In genomic region chr3:58324675-58325390, GRCh38 we compare ENCODE assay signal across 12 cellular contexts. TPM values are rescaled to one million over a fixed set of nuclear protein-coding genes. Genes with fewer than 3 reads are reported as not detected.
DNase-seq lines count a peak whose midpoint lies in the region; ATAC-seq, FAIRE-seq and TF ChIP-seq lines count a peak whose summit lies in the region.
"Had no signal": no experiment of that assay in that cellular context is flagged by ENCODE, and none has a peak within 500 bp of the region (broad histone marks: within the 10 kb centered on the region; RNA-seq: fewer than 3 reads in every experiment).

No MANE protein-coding gene starts in this region.

- no peaks in the 10 kb centered on the region for H3K9me3 Mint-ChIP-seq in T-helper 2 cell treated with Interferon-gamma antibody and Interleukin-4, amounts not matched to agents 5 μg/mL and 100 μg/mL, for 36 hours
- H3K9me3 Mint-ChIP-seq in T-cell: no peaks in the 10 kb centered on the region

- H3K27me3 ChIP-seq in foreskin keratinocyte (no peaks in the 10 kb centered on the region), small intestine (ENCODE audit: control insufficient read depth in 2 of 2, insufficient read depth in 2 of 2, low read length in 2 of 2) (no peaks in the 10 kb centered on the region)

- DNase-seq in T-helper 2 cell treated with Interferon-gamma antibody and Interleukin-4, amounts not matched to agents 5 μg/mL and 100 μg/mL, for 36 hours (ENCODE audit: low spot score): no peak
- DNase-seq in T-helper 2 cell (no peak), T-cell (no peak), foreskin keratinocyte (peak in 1 of 2 donors; percentile 60), small intestine (no peak), sciatic nerve (ENCODE audit: low spot score) (no peak), NCI-H187 (lab: John Stamatoyannopoulos, UW) (no peak)
- DNase-seq: activated CD4-positive, CD25-positive, alpha-beta regulatory T cell; KG1 had no signal

- no peak for ATAC-seq in T-cell (replicated peaks in 1 of 4)
- peak; percentile 52 for ATAC-seq in foreskin keratinocyte
- no peak for ATAC-seq in sciatic nerve
- no peak for ATAC-seq in HG03159 (IDR thresholded peaks at IDR 0.05; ENCODE audit: unreplicated experiment)

- peaks cover 27% of the 10 kb centered on the region for H3K4me1 Mint-ChIP-seq in T-helper 2 cell treated with Interferon-gamma antibody and Interleukin-4, amounts not matched to agents 5 μg/mL and 100 μg/mL, for 36 hours (ENCODE audit: low read depth)
- H3K4me1 Mint-ChIP-seq in T-cell: peaks cover 19 to 31% (median 26%) of the 10 kb centered on the region in 3 donors

- CTCF ChIA-PET in T-cell (lab: Charles Lee): interaction anchor here (1.0 to 1.2 kb wide), 5 partner anchors 17 to 167 kb away, joined by 3 to 5 read pairs (median 3); partner anchors contain the start of genes HTD2 (in 1 of the 2), KCTD6 (in 1 of the 2) and RPP14 (in 1 of the 2)

- 62 to 74% (median 72%) methylated on average over 6 of the region's 6 CpGs for WGBS in small intestine, 3 donors

- peak overlapping the region; percentile 74 for H3K27ac Mint-ChIP-seq in T-helper 2 cell treated with Interferon-gamma antibody and Interleukin-4, amounts not matched to agents 5 μg/mL and 100 μg/mL, for 36 hours
- H3K27ac Mint-ChIP-seq in T-cell: peak overlapping the region; percentile 46 to 61

- no peak for FAIRE-seq in small intestine (lab: Jason Lieb, UNC)
- FAIRE-seq: A204.1 had no signal

- H3K4me1 ChIP-seq in foreskin keratinocyte: peaks cover 18% of the 10 kb centered on the region
- H3K4me1 ChIP-seq in small intestine (ENCODE audit: control insufficient read depth in 2 of 2, insufficient read depth in 1 of 2, low read depth in 1 of 2, low read length in 1 of 2): peaks cover 0 to 8% of the 10 kb centered on the region in 2 donors

- H3K27me3 Mint-ChIP-seq in T-helper 2 cell treated with Interferon-gamma antibody and Interleukin-4, amounts not matched to agents 5 μg/mL and 100 μg/mL, for 36 hours (ENCODE audit: low read depth): no peaks in the 10 kb centered on the region
- H3K27me3 Mint-ChIP-seq in T-cell: no peaks in the 10 kb centered on the region

- peaks cover 3% of the 10 kb centered on the region for H3K36me3 Mint-ChIP-seq in T-helper 2 cell treated with Interferon-gamma antibody and Interleukin-4, amounts not matched to agents 5 μg/mL and 100 μg/mL, for 36 hours (ENCODE audit: low read depth)
- no peaks in the 10 kb centered on the region for H3K36me3 Mint-ChIP-seq in T-cell

- TF ChIP-seq CTCF in foreskin keratinocyte (conservative IDR thresholded peaks at IDR 0.05): no peak

- H3K4me3 ChIP-seq in small intestine (ENCODE audit: low read depth in 1 of 2, low read length in 2 of 2): no peak overlapping the region
- H3K4me3 ChIP-seq: skin epidermis had no signal

- peak overlapping the region; percentile 34 for H3K4me3 Mint-ChIP-seq in T-helper 2 cell treated with Interferon-gamma antibody and Interleukin-4, amounts not matched to agents 5 μg/mL and 100 μg/mL, for 36 hours
- H3K4me3 Mint-ChIP-seq in T-cell: no peak overlapping the region

- H3K27ac ChIP-seq in foreskin keratinocyte (peak overlapping the region; percentile 18), small intestine (ENCODE audit: low read depth in 1 of 2, low read length in 1 of 2) (peak overlapping the region; percentile 22 to 62)

- H3K9me3 ChIP-seq in small intestine (ENCODE audit: control insufficient read depth, low read depth): no peaks in the 10 kb centered on the region

- intact Hi-C loops in sciatic nerve (cut with DNase I): loop anchor here (10.0 kb wide), 1 partner anchor 90 kb away; no protein-coding TSS in a partner anchor

- H3K36me3 ChIP-seq in small intestine (ENCODE audit: control insufficient read depth in 2 of 2, insufficient read depth in 2 of 2, low read length in 2 of 2): no peaks in the 10 kb centered on the region

- POLR2A ChIA-PET in T-cell (lab: Charles Lee): interaction anchor here in 1 of 2 donors (0.6 kb wide), 1 partner anchor 95 kb away, joined by 4 read pairs; no protein-coding TSS in a partner anchor

RNA-seq across cellular contexts. Expression of gene PXK, which starts 7.9 kb away (rescaled TPM):
- total RNA-seq in T-cell (10 to 100 TPM; 17.4 to 23.0 (median 21.8) TPM), foreskin keratinocyte (14.5 and 18.8 TPM in 2 replicates), sciatic nerve (34.1 TPM)
- polyA plus RNA-seq in foreskin keratinocyte (7.9 and 8.0 TPM in 2 replicates), small intestine (1 to 10 TPM; 5.1 to 9.2 (median 9.1) TPM)

RNA-seq across cellular contexts. Expression of gene HTD2, which starts 18.5 kb away (rescaled TPM):
- total RNA-seq in T-cell: 10 to 100 TPM in 1 of 5 donors, 1 to 10 TPM in 4; 7.3 to 10.0 (median 8.8) TPM
- total RNA-seq in foreskin keratinocyte: 6.5 and 7.5 TPM in 2 replicates
- 5.2 and 7.0 TPM in 2 replicates for polyA plus RNA-seq in foreskin keratinocyte
- polyA plus RNA-seq in small intestine: 1 to 10 TPM; 5.4 to 7.8 (median 6.5) TPM
- total RNA-seq in sciatic nerve: 12.9 TPM

RNA-seq across cellular contexts. Expression of gene RPP14, which starts 18.8 kb away (rescaled TPM):
- 10 to 100 TPM; 13.1 to 15.7 (median 13.9) TPM for total RNA-seq in T-cell
- total RNA-seq in foreskin keratinocyte: 13.5 and 13.6 TPM in 2 replicates
- 8.3 and 8.7 TPM in 2 replicates for polyA plus RNA-seq in foreskin keratinocyte
- 10 to 100 TPM; 11.7 to 19.9 (median 18.6) TPM for polyA plus RNA-seq in small intestine
- 12.5 TPM for total RNA-seq in sciatic nerve
